Comparison of ENCODE assay signal across 13 cellular contexts in genomic region chr1:91550961-91551360, GRCh38.
"Had no signal": no experiment of that assay in that cellular context is flagged by ENCODE, and none has a peak within 500 bp of the region (broad histone marks: within the 10 kb centered on the region; RNA-seq: fewer than 3 reads in every experiment).

No MANE protein-coding gene starts in this region.

- H2AFZ ChIP-seq: hepatocyte had no signal

- H3K36me3 Mint-ChIP-seq: naive B cell; stimulated activated memory B cell treated with anti-CD40 and anti-IgM and Interleukin-4, amounts not matched to agents 10 μg/mL and 1 μg/mL and 100 μg/mL, for 72 hours; type B pancreatic cell had no signal

- H3K9me3 Mint-ChIP-seq: dendritic cell treated with granulocyte-macrophage colony-stimulating factor and Interleukin-4, amounts not matched to agents 40 ng/mL and 50 ng/mL, for 4 days; stimulated activated memory B cell treated with anti-CD40 and anti-IgM and Interleukin-4, amounts not matched to agents 10 μg/mL and 1 μg/mL and 100 μg/mL, for 72 hours; type B pancreatic cell had no signal

- DNase-seq: activated CD4-positive, alpha-beta T cell treated with anti-CD3 and anti-CD28 coated beads for 1 hour; activated naive CD4-positive, alpha-beta T cell; body of pancreas; erythroblast; lower lobe of right lung; naive B cell; retina had no signal

- H3K4me2 ChIP-seq: hepatocyte had no signal

- H3K79me2 ChIP-seq: hepatocyte had no signal

- ATAC-seq: body of pancreas; lower lobe of right lung; stimulated activated memory B cell treated with anti-CD40 and anti-IgM and Interleukin-4, amounts not matched to agents 10 μg/mL and 1 μg/mL and 100 μg/mL, for 72 hours had no signal

- H3K27ac ChIP-seq: body of pancreas, hepatocyte, lower lobe of right lung, neutrophil, suprapubic skin had no signal

- H3K36me3 ChIP-seq: lower lobe of right lung, neutrophil, suprapubic skin had no signal

- H3K9me3 ChIP-seq: body of pancreas, lower lobe of right lung, neutrophil, suprapubic skin had no signal

- H3K27me3 ChIP-seq: body of pancreas, hepatocyte, neutrophil, suprapubic skin had no signal

- H3K27ac Mint-ChIP-seq: dendritic cell treated with granulocyte-macrophage colony-stimulating factor and Interleukin-4, amounts not matched to agents 40 ng/mL and 50 ng/mL, for 4 days; naive B cell; stimulated activated memory B cell treated with anti-CD40 and anti-IgM and Interleukin-4, amounts not matched to agents 10 μg/mL and 1 μg/mL and 100 μg/mL, for 72 hours; type B pancreatic cell had no signal

- H3K27me3 Mint-ChIP-seq: type B pancreatic cell had no signal

- H3K4me3 ChIP-seq: body of pancreas, hepatocyte, lower lobe of right lung, suprapubic skin had no signal

- H3K4me1 ChIP-seq: body of pancreas had no signal

- H3K4me1 Mint-ChIP-seq: stimulated activated memory B cell treated with anti-CD40 and anti-IgM and Interleukin-4, amounts not matched to agents 10 μg/mL and 1 μg/mL and 100 μg/mL, for 72 hours had no signal

- H3K4me3 Mint-ChIP-seq: dendritic cell treated with granulocyte-macrophage colony-stimulating factor and Interleukin-4, amounts not matched to agents 40 ng/mL and 50 ng/mL, for 4 days; naive B cell; stimulated activated memory B cell treated with anti-CD40 and anti-IgM and Interleukin-4, amounts not matched to agents 10 μg/mL and 1 μg/mL and 100 μg/mL, for 72 hours; type B pancreatic cell had no signal
